In the genomic region with DNA sequence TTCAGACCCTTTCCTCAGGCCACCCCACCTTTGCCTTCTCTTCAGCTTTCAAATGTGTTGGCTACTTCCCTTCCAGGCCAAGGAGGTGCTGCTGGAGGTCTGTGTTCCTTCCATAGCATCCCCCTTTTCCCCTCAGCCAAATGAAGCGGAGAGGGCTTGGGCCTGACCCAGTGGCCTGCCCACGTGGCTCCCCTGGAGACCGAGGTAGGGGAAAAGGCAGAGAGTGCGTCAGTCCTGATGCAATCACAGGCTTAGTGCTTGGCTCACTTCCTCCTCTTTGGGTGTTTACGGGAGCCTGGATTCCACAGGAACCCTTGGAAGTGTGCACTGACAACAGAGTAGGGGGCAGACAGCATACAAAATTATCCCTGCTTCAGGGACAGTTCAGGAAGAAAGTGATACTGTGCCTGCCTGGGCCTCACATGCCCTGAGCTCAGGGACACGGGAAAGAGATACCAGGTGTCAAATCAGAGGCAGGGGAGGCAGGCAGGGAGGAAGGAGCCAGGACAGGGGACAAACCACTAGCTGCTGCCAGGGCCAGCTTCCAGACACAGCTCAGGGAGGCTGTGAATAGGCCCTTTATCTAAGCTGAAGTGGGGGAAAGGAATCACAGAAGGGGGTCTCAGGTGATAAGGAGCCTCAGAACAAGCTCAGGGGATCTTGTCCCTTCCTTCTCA, we compare ENCODE assay signal across 1 cellular context.
TF ChIP-seq lines count a peak whose summit lies in the region.

No MANE protein-coding gene starts in this region.

TF ChIP-seq in K562, 482 proteins besides CTCF, POLR2A, EP300 and RAD21 (continued from another document and continues in another):
- TF ChIP-seq, protein P1, sequence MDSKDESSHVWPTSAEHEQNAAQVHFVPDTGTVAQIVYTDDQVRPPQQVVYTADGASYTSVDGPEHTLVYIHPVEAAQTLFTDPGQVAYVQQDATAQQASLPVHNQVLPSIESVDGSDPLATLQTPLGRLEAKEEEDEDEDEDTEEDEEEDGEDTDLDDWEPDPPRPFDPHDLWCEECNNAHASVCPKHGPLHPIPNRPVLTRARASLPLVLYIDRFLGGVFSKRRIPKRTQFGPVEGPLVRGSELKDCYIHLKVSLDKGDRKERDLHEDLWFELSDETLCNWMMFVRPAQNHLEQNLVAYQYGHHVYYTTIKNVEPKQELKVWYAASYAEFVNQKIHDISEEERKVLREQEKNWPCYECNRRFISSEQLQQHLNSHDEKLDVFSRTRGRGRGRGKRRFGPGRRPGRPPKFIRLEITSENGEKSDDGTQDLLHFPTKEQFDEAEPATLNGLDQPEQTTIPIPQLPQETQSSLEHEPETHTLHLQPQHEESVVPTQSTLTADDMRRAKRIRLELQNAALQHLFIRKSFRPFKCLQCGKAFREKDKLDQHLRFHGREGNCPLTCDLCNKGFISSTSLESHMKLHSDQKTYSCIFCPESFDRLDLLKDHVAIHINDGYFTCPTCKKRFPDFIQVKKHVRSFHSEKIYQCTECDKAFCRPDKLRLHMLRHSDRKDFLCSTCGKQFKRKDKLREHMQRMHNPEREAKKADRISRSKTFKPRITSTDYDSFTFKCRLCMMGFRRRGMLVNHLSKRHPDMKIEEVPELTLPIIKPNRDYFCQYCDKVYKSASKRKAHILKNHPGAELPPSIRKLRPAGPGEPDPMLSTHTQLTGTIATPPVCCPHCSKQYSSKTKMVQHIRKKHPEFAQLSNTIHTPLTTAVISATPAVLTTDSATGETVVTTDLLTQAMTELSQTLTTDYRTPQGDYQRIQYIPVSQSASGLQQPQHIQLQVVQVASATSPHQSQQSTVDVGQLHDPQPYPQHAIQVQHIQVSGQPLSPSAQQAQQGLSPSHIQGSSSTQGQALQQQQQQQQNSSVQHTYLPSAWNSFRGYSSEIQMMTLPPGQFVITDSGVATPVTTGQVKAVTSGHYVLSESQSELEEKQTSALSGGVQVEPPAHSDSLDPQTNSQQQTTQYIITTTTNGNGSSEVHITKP (IDR thresholded peaks at IDR 0.05; ENCODE audit: partially characterized antibody): peak; percentile 53
- no peak for TF ChIP-seq SAP30 (IDR thresholded peaks at IDR 0.05; ENCODE audit: borderline replicate concordance, insufficient read depth, low read depth, low read length, poor library complexity, severe bottlenecking)
- peak; percentile 50; the same call in 1 of the 2 replicates for TF ChIP-seq LEF1 (IDR thresholded peaks at IDR 0.05)
- no peak for TF ChIP-seq NFIX (CRISPR knock-in tag; IDR thresholded peaks at IDR 0.05; ENCODE audit: low read depth)
- TF ChIP-seq, protein P2, sequence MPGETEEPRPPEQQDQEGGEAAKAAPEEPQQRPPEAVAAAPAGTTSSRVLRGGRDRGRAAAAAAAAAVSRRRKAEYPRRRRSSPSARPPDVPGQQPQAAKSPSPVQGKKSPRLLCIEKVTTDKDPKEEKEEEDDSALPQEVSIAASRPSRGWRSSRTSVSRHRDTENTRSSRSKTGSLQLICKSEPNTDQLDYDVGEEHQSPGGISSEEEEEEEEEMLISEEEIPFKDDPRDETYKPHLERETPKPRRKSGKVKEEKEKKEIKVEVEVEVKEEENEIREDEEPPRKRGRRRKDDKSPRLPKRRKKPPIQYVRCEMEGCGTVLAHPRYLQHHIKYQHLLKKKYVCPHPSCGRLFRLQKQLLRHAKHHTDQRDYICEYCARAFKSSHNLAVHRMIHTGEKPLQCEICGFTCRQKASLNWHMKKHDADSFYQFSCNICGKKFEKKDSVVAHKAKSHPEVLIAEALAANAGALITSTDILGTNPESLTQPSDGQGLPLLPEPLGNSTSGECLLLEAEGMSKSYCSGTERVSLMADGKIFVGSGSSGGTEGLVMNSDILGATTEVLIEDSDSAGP (CRISPR knock-in tag; IDR thresholded peaks at IDR 0.05): no peak
- TF ChIP-seq L3MBTL2 (IDR thresholded peaks at IDR 0.05): peak; percentile 99
- TF ChIP-seq MTA3 (IDR thresholded peaks at IDR 0.05; ENCODE audit: borderline replicate concordance): 0 out of 2 replicates have a peak, but pooled peaks have one; percentile 81
- TF ChIP-seq, protein P3, sequence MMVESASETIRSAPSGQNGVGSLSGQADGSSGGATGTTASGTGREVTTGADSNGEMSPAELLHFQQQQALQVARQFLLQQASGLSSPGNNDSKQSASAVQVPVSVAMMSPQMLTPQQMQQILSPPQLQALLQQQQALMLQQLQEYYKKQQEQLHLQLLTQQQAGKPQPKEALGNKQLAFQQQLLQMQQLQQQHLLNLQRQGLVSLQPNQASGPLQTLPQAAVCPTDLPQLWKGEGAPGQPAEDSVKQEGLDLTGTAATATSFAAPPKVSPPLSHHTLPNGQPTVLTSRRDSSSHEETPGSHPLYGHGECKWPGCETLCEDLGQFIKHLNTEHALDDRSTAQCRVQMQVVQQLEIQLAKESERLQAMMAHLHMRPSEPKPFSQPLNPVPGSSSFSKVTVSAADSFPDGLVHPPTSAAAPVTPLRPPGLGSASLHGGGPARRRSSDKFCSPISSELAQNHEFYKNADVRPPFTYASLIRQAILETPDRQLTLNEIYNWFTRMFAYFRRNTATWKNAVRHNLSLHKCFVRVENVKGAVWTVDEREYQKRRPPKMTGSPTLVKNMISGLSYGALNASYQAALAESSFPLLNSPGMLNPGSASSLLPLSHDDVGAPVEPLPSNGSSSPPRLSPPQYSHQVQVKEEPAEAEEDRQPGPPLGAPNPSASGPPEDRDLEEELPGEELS (CRISPR knock-in tag; IDR thresholded peaks at IDR 0.05; ENCODE audit: borderline replicate concordance): 0 out of 2 replicates have a peak, but pooled peaks have one; percentile 55
- peak; percentile 89 for TF ChIP-seq JUND (IDR thresholded peaks at IDR 0.05; ENCODE audit: borderline replicate concordance, low read depth, low read length)
- peak; percentile 91; the same call in 2 of the 3 replicates for TF ChIP-seq JUND (tag; IDR thresholded peaks at IDR 0.05; ENCODE audit: borderline replicate concordance, low read depth, low read length)
- TF ChIP-seq CHD1 (IDR thresholded peaks at IDR 0.05; ENCODE audit: low read length): no peak
- TF ChIP-seq ARNT (IDR thresholded peaks at IDR 0.05): peak in 1 of 2 experiments; percentile 60; a peak in 1 of 4 replicates
- TF ChIP-seq BRD9 (IDR thresholded peaks at IDR 0.05; ENCODE audit: low read depth, partially characterized antibody): no peak
- TF ChIP-seq, protein P4, sequence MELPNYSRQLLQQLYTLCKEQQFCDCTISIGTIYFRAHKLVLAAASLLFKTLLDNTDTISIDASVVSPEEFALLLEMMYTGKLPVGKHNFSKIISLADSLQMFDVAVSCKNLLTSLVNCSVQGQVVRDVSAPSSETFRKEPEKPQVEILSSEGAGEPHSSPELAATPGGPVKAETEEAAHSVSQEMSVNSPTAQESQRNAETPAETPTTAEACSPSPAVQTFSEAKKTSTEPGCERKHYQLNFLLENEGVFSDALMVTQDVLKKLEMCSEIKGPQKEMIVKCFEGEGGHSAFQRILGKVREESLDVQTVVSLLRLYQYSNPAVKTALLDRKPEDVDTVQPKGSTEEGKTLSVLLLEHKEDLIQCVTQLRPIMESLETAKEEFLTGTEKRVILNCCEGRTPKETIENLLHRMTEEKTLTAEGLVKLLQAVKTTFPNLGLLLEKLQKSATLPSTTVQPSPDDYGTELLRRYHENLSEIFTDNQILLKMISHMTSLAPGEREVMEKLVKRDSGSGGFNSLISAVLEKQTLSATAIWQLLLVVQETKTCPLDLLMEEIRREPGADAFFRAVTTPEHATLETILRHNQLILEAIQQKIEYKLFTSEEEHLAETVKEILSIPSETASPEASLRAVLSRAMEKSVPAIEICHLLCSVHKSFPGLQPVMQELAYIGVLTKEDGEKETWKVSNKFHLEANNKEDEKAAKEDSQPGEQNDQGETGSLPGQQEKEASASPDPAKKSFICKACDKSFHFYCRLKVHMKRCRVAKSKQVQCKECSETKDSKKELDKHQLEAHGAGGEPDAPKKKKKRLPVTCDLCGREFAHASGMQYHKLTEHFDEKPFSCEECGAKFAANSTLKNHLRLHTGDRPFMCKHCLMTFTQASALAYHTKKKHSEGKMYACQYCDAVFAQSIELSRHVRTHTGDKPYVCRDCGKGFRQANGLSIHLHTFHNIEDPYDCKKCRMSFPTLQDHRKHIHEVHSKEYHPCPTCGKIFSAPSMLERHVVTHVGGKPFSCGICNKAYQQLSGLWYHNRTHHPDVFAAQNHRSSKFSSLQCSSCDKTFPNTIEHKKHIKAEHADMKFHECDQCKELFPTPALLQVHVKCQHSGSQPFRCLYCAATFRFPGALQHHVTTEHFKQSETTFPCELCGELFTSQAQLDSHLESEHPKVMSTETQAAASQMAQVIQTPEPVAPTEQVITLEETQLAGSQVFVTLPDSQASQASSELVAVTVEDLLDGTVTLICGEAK (IDR thresholded peaks at IDR 0.05): 0 out of 2 replicates have a peak, but pooled peaks have one; percentile 27
- TF ChIP-seq, protein P4 (CRISPR knock-in tag; IDR thresholded peaks at IDR 0.05): no peak
- TF ChIP-seq SAFB2 (IDR thresholded peaks at IDR 0.05; ENCODE audit: borderline replicate concordance, low read depth, low read length, severe bottlenecking): no peak
- TF ChIP-seq RFX7 (CRISPR knock-in tag; IDR thresholded peaks at IDR 0.05): no peak
- TF ChIP-seq TOE1 (IDR thresholded peaks at IDR 0.05; ENCODE audit: borderline replicate concordance): peak; percentile 63; the same call in 1 of the 2 replicates
- no peak for TF ChIP-seq TOE1 (CRISPR knock-in tag; IDR thresholded peaks at IDR 0.05; ENCODE audit: borderline replicate concordance, low read depth)
- peak; percentile 45; the same call in 1 of the 2 replicates for TF ChIP-seq SP1 (CRISPR knock-in tag; IDR thresholded peaks at IDR 0.05)
- no peak for TF ChIP-seq FUS (optimal IDR thresholded peaks at IDR 0.05; ENCODE audit: low read depth, low read length)
- TF ChIP-seq ZBTB8A (IDR thresholded peaks at IDR 0.05; ENCODE audit: partially characterized antibody): no peak
- peak; percentile 51; the same call in 1 of the 2 replicates for TF ChIP-seq TAF7 (tag; IDR thresholded peaks at IDR 0.05)
- no peak for TF ChIP-seq FOXP1 (CRISPR knock-in tag; IDR thresholded peaks at IDR 0.05)
- no peak for TF ChIP-seq ZNF347 (CRISPR knock-in tag; IDR thresholded peaks at IDR 0.05; ENCODE audit: low read depth)
- TF ChIP-seq GTF2F1 (IDR thresholded peaks at IDR 0.05; ENCODE audit: low read depth, low read length): no peak
- peak in 1 of 2 experiments; percentile 50; a peak in 1 of 4 replicates for TF ChIP-seq ETV6 (IDR thresholded peaks at IDR 0.05; ENCODE audit: borderline replicate concordance in 1 of 2, low read depth in 2 of 2, low read length in 1 of 2)
- no peak for TF ChIP-seq ETV6 (CRISPR knock-in tag; IDR thresholded peaks at IDR 0.05; ENCODE audit: borderline replicate concordance)
- TF ChIP-seq MAFG (tag; conservative IDR thresholded peaks at IDR 0.05): no peak
- TF ChIP-seq ZNF184 (CRISPR knock-in tag; IDR thresholded peaks at IDR 0.05): no peak
- TF ChIP-seq STAG1 (CRISPR knock-in tag; IDR thresholded peaks at IDR 0.05; ENCODE audit: borderline replicate concordance): no peak
- TF ChIP-seq, protein P5, sequence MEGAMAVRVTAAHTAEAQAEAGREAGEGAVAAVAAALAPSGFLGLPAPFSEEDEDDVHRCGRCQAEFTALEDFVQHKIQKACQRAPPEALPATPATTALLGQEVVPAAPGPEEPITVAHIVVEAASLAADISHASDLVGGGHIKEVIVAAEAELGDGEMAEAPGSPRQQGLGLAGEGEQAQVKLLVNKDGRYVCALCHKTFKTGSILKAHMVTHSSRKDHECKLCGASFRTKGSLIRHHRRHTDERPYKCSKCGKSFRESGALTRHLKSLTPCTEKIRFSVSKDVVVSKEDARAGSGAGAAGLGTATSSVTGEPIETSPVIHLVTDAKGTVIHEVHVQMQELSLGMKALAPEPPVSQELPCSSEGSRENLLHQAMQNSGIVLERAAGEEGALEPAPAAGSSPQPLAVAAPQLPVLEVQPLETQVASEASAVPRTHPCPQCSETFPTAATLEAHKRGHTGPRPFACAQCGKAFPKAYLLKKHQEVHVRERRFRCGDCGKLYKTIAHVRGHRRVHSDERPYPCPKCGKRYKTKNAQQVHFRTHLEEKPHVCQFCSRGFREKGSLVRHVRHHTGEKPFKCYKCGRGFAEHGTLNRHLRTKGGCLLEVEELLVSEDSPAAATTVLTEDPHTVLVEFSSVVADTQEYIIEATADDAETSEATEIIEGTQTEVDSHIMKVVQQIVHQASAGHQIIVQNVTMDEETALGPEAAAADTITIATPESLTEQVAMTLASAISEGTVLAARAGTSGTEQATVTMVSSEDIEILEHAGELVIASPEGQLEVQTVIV (CRISPR knock-in tag; IDR thresholded peaks at IDR 0.05; ENCODE audit: borderline replicate concordance): no peak
- TF ChIP-seq SMAD3 (CRISPR knock-in tag; conservative IDR thresholded peaks at IDR 0.05): peak; percentile 72
- TF ChIP-seq PTRF (tag; IDR thresholded peaks at IDR 0.05): peak; percentile 68
- no peak; the same call in 1 of the 2 replicates for TF ChIP-seq NCOA1 (IDR thresholded peaks at IDR 0.05; ENCODE audit: low read depth)
- TF ChIP-seq PCBP1 (IDR thresholded peaks at IDR 0.05; ENCODE audit: low read depth, low read length, poor library complexity, severe bottlenecking): no peak
- TF ChIP-seq NR2C2 (CRISPR knock-in tag; IDR thresholded peaks at IDR 0.05): no peak; the same call in 1 of the 2 replicates
- TF ChIP-seq NR2C2 (tag; IDR thresholded peaks at IDR 0.05): peak; percentile 85
- no peak for TF ChIP-seq ZNF253 (CRISPR knock-in tag; conservative IDR thresholded peaks at IDR 0.05)
- peak; percentile 74 for TF ChIP-seq FOSL1 (tag; conservative IDR thresholded peaks at IDR 0.05)
- TF ChIP-seq HDAC6 (IDR thresholded peaks at IDR 0.05; ENCODE audit: low read depth, low read length): no peak
- TF ChIP-seq ATF1 (CRISPR knock-in tag; IDR thresholded peaks at IDR 0.05): no peak
- peak; percentile 86 for TF ChIP-seq ATF1 (tag; IDR thresholded peaks at IDR 0.05)
- peak; percentile 92 for TF ChIP-seq HSF4 (CRISPR knock-in tag; IDR thresholded peaks at IDR 0.05; ENCODE audit: borderline replicate concordance)
- no peak for TF ChIP-seq NELFE (IDR thresholded peaks at IDR 0.05; ENCODE audit: insufficient read depth, insufficient read length)
